ENCODE assay signal across 18 cellular contexts in genomic region chr7:90728568-90728967, GRCh38.
DNase-seq lines count a peak whose midpoint lies in the region; ATAC-seq, FAIRE-seq and TF ChIP-seq lines count a peak whose summit lies in the region.
"Had no signal": no experiment of that assay in that cellular context is flagged by ENCODE, and none has a peak within 500 bp of the region (broad histone marks: within the 10 kb centered on the region; RNA-seq: fewer than 3 reads in every experiment).

No MANE protein-coding gene starts in this region.

- H4K5ac ChIP-seq in IMR-90 (ENCODE audit: low read depth, low read length), result no peak overlapping the region

- intact Hi-C loops in IMR-90 (cut with micrococcal nuclease) (no loop called here), esophagus squamous epithelium (cut with DNase I) (no loop called here)

- 100% methylated on average over 1 of the region's 2 CpGs; no CpG with 5 or more reads in 1 of the 2 experiments for WGBS in IMR-90 (ENCODE audit: extremely low coverage in 2 of 2, insufficient read length in 1 of 2), 2 experiments
- 75 to 92% methylated on average over 2 of the region's 2 CpGs for WGBS in esophagus squamous epithelium, 2 donors

- no TSS peak for BruUV-seq in IMR-90 (replicated peaks; lab: Mats Ljungman, UMichigan)

- H3K18ac ChIP-seq in IMR-90 (ENCODE audit: low read depth, low read length), result peak overlapping the region; percentile 23; the same call in 1 of the 2 replicates

- no peak overlapping the region for H3K4me2 ChIP-seq in IMR-90 (ENCODE audit: low read depth, low read length)
- H3K4me2 ChIP-seq: hepatocyte had no signal

- no peak overlapping the region for H3K56ac ChIP-seq in IMR-90 (ENCODE audit: extremely low read depth, insufficient read depth, low read length)

- peak; percentile 84 for FAIRE-seq in GM12892 (lab: Jason Lieb, UNC)

- no peaks in the 10 kb centered on the region for H3K36me3 ChIP-seq in IMR-90 (ENCODE audit: control insufficient read depth, insufficient read depth, low read length)
- no peaks in the 10 kb centered on the region for H3K36me3 ChIP-seq in WERI-Rb-1
- no peaks in the 10 kb centered on the region for H3K36me3 ChIP-seq in esophagus squamous epithelium
- no peaks in the 10 kb centered on the region for H3K36me3 ChIP-seq in H7 (replicated peaks; ENCODE audit: control insufficient read depth, insufficient read depth, low read length)
- H3K36me3 ChIP-seq: esophagus muscularis mucosa, upper lobe of right lung had no signal

- H3K14ac ChIP-seq in IMR-90 (replicated peaks; ENCODE audit: low read depth, low read length), result no peak overlapping the region

- H3K27me3 ChIP-seq in IMR-90 (ENCODE audit: control insufficient read depth, insufficient read depth, low read length) (no peaks in the 10 kb centered on the region), WERI-Rb-1 (ENCODE audit: insufficient read depth, low read depth, severe bottlenecking) (no peaks in the 10 kb centered on the region), esophagus squamous epithelium (no peaks in the 10 kb centered on the region), H7 (ENCODE audit: control insufficient read depth, insufficient read depth, low read length) (no peaks in the 10 kb centered on the region)
- H3K27me3 ChIP-seq: esophagus muscularis mucosa, hepatocyte, upper lobe of right lung had no signal

- H3K79me1 ChIP-seq in IMR-90 (ENCODE audit: low read depth in 1 of 2, low read length in 2 of 2), result peaks cover 8 to 11% of the 10 kb centered on the region in 2 experiments; a peak in 3 of 4 replicates

- no peak overlapping the region for H2BK5ac ChIP-seq in IMR-90 (ENCODE audit: low read depth, low read length, poor library complexity, severe bottlenecking)

- H3K9me3 ChIP-seq in IMR-90 (ENCODE audit: control insufficient read depth, insufficient read depth, low read length) (no peaks in the 10 kb centered on the region), WERI-Rb-1 (ENCODE audit: severe bottlenecking) (no peaks in the 10 kb centered on the region), esophagus squamous epithelium (peaks cover 0 to 7% (median 5%) of the 10 kb centered on the region in 3 donors)
- H3K9me3 ChIP-seq: esophagus muscularis mucosa, upper lobe of right lung had no signal

- TF ChIP-seq POLR2A in GM12892 (IDR thresholded peaks at IDR 0.05; ENCODE audit: low read depth, low read length), result no peak
- TF ChIP-seq POLR2A in IMR-90 (IDR thresholded peaks at IDR 0.05; ENCODE audit: low read depth, low read length), result no peak
- TF ChIP-seq POLR2A in esophagus squamous epithelium (IDR thresholded peaks at IDR 0.05), result no peak

- CTCF ChIA-PET in IMR-90 (lab: Yijun Ruan, JAX), result no interaction called here

- H2AK5ac ChIP-seq in IMR-90 (ENCODE audit: low read depth, low read length), result no peak overlapping the region

- H3K27ac ChIP-seq in IMR-90 (ENCODE audit: insufficient read depth, low read length), result no peak overlapping the region
- H3K27ac ChIP-seq in WERI-Rb-1, result no peak overlapping the region
- no peak overlapping the region for H3K27ac ChIP-seq in esophagus squamous epithelium
- H3K27ac ChIP-seq: coronary artery, esophagus muscularis mucosa, upper lobe of right lung had no signal

- TF ChIP-seq CTCF in IMR-90 (conservative IDR thresholded peaks at IDR 0.05; ENCODE audit: low read depth, low read length) (no peak), WERI-Rb-1 (IDR thresholded peaks at IDR 0.05; ENCODE audit: low read depth, low read length) (no peak), esophagus squamous epithelium (IDR thresholded peaks at IDR 0.05) (no peak)

- in situ Hi-C loops in IMR-90 (cut with MboI; ENCODE audit: low sequenced_read_pairs), result no loop called here

- H2AK9ac ChIP-seq in IMR-90 (replicated peaks; ENCODE audit: low read depth, low read length, poor library complexity), result no peak overlapping the region

- H3K4me3 ChIP-seq in IMR-90 (ENCODE audit: insufficient read depth, low read depth, low read length), result no peak overlapping the region
- no peak overlapping the region for H3K4me3 ChIP-seq in WERI-Rb-1 (ENCODE audit: low read depth, low read length)
- H3K4me3 ChIP-seq in esophagus squamous epithelium, result no peak overlapping the region
- no peak overlapping the region for H3K4me3 ChIP-seq in H7 (ENCODE audit: insufficient read depth, low read depth, low read length)
- H3K4me3 ChIP-seq: coronary artery, esophagus muscularis mucosa, hepatocyte, upper lobe of right lung had no signal

- TF ChIP-seq RAD21 in IMR-90 (IDR thresholded peaks at IDR 0.05; ENCODE audit: low read length), result no peak

- H3K9me1 ChIP-seq in IMR-90 (ENCODE audit: insufficient read depth, low read length), result no peaks in the 10 kb centered on the region

- no peak overlapping the region for H2BK20ac ChIP-seq in IMR-90 (ENCODE audit: low read depth, low read length)

- H2BK120ac ChIP-seq in IMR-90 (ENCODE audit: low read depth, low read length), result no peak overlapping the region

- dilution Hi-C loops in IMR-90 (cut with HindIII; ENCODE audit: low sequenced_read_pairs, unreplicated experiment), result no loop called here

- no peak overlapping the region for H3K9ac ChIP-seq in IMR-90 (ENCODE audit: low read depth, low read length)

- peak; percentile 55 for ATAC-seq in GM19395 (IDR thresholded peaks at IDR 0.05; ENCODE audit: unreplicated experiment)
- peak; percentile 64 for ATAC-seq in HG02763 (IDR thresholded peaks at IDR 0.05; ENCODE audit: unreplicated experiment)
- ATAC-seq in IMR-90 (ENCODE audit: low read depth), result no peak
- ATAC-seq: left ventricle myocardium superior; naive thymus-derived CD8-positive, alpha-beta T cell; upper lobe of right lung had no signal

- no peak for DNase-seq in GM12892 (ENCODE audit: insufficient read length)
- DNase-seq in IMR-90, result no peak
- DNase-seq in WERI-Rb-1, result no peak
- DNase-seq in NCI-H226, result no peak
- DNase-seq in esophagus squamous epithelium (lab: John Stamatoyannopoulos, UW), result no peak
- no peak for DNase-seq in H7
- DNase-seq: activated CD4-positive, alpha-beta T cell treated with anti-CD3 and anti-CD28 coated beads, Interleukin-2, amount 50 U/mL, for 4 hours; left ventricle myocardium superior; naive thymus-derived CD8-positive, alpha-beta T cell; NCI-H1417 treated with DMSO at 0.1 percent for 48 hours; NCI-H524; stimulated activated CD4-positive, alpha-beta T cell treated with anti-CD3 and anti-CD28 coated beads, Interleukin-2, amount 100 ng/mL, for 24 hours; upper lobe of right lung had no signal

- H4K91ac ChIP-seq in IMR-90 (ENCODE audit: insufficient read depth, low read depth, low read length), result no peak overlapping the region

- H4K8ac ChIP-seq in IMR-90 (ENCODE audit: low read depth in 2 of 2, low read length in 2 of 2), result no peak overlapping the region

- no peak overlapping the region for H3K23ac ChIP-seq in IMR-90 (ENCODE audit: low read depth, low read length)

- no peak overlapping the region for H3K4ac ChIP-seq in IMR-90 (ENCODE audit: low read depth, low read length)

- no peak overlapping the region for H2AFZ ChIP-seq in IMR-90 (replicated peaks; ENCODE audit: low read length, poor library complexity)
- H2AFZ ChIP-seq: hepatocyte had no signal

- no peak overlapping the region for H2BK15ac ChIP-seq in IMR-90 (ENCODE audit: low read depth, low read length)

- POLR2A ChIA-PET in IMR-90 (lab: Charles Lee; ENCODE audit: unreplicated experiment), result no interaction called here

- H4K20me1 ChIP-seq in IMR-90 (ENCODE audit: insufficient read depth, low read length), result no peaks in the 10 kb centered on the region

- peaks cover 2% of the 10 kb centered on the region; the same call in 1 of the 2 replicates for H3K4me1 ChIP-seq in IMR-90 (ENCODE audit: control insufficient read depth, insufficient read depth, low read length)
- peaks cover 0 to 17% (median 0%) of the 10 kb centered on the region in 3 donors for H3K4me1 ChIP-seq in esophagus squamous epithelium

TF ChIP-seq in IMR-90, 13 proteins besides CTCF, POLR2A, EP300 and RAD21:
- TF ChIP-seq BHLHE40 (IDR thresholded peaks at IDR 0.05; ENCODE audit: low read depth, low read length) (no peak), MAFK (IDR thresholded peaks at IDR 0.05; ENCODE audit: low read depth, low read length) (no peak), MAZ (IDR thresholded peaks at IDR 0.05; ENCODE audit: borderline replicate concordance, low read depth, low read length) (no peak), FOS (IDR thresholded peaks at IDR 0.05; ENCODE audit: low read depth, low read length) (no peak), RFX5 (IDR thresholded peaks at IDR 0.05; ENCODE audit: low read depth, low read length) (no peak), MXI1 (IDR thresholded peaks at IDR 0.05; ENCODE audit: borderline replicate concordance, low read depth, low read length) (no peak), NFE2L2 (IDR thresholded peaks at IDR 0.05; ENCODE audit: low read depth, low read length) (no peak), CHD1 (IDR thresholded peaks at IDR 0.05; ENCODE audit: low read depth, low read length) (no peak)
